24 cellular contexts compared by ENCODE assay signal in genomic region chr7:33873518-33873917, GRCh38. TPM values are rescaled to one million over a fixed set of nuclear protein-coding genes. Genes with fewer than 3 reads are reported as not detected.
DNase-seq lines count a peak whose midpoint lies in the region; ATAC-seq and TF ChIP-seq lines count a peak whose summit lies in the region.
"Had no signal": no experiment of that assay in that cellular context is flagged by ENCODE, and none has a peak within 500 bp of the region (broad histone marks: within the 10 kb centered on the region; RNA-seq: fewer than 3 reads in every experiment).

No MANE protein-coding gene starts in this region.

- no peak overlapping the region for H3K23ac ChIP-seq in IMR-90 (ENCODE audit: low read depth, low read length)

- no peaks in the 10 kb centered on the region for H3K79me1 ChIP-seq in IMR-90 (ENCODE audit: low read depth in 1 of 2, low read length in 2 of 2)

- H3K4ac ChIP-seq in IMR-90 (ENCODE audit: low read depth, low read length): peak overlapping the region; percentile 41; the same call in 1 of the 2 replicates

- no peak for TF ChIP-seq CTCF in IMR-90 (conservative IDR thresholded peaks at IDR 0.05; ENCODE audit: low read depth, low read length)
- TF ChIP-seq CTCF in mucosa of descending colon (IDR thresholded peaks at IDR 0.05): no peak
- no peak for TF ChIP-seq CTCF in RWPE1 (conservative IDR thresholded peaks at IDR 0.05; ENCODE audit: low read depth)

- POLR2A ChIA-PET in IMR-90 (lab: Charles Lee; ENCODE audit: unreplicated experiment) (no interaction called here), RWPE1 (lab: Yijun Ruan, JAX; ENCODE audit: low non-redundant PET) (no interaction called here)

- CTCF ChIA-PET in IMR-90 (lab: Yijun Ruan, JAX): interaction anchor here (1.0 kb wide), 1 partner anchor 19 kb away, joined by 3 read pairs; no protein-coding TSS in a partner anchor
- CTCF ChIA-PET in RWPE1 (lab: Yijun Ruan, JAX): no interaction called here

- no peak; the same call in 1 of the 2 replicates for ATAC-seq in IMR-90 (ENCODE audit: low read depth)
- no peak for ATAC-seq in mucosa of descending colon
- ATAC-seq: activated CD8-positive, alpha-beta T cell treated with anti-CD3 and anti-CD28 coated beads, Interleukin-2, amount 10 ng/mL, durations not matched to agents 7 days and 5 days had no signal

- no peak overlapping the region for H2AFZ ChIP-seq in IMR-90 (replicated peaks; ENCODE audit: low read length, poor library complexity)

- H4K91ac ChIP-seq in IMR-90 (ENCODE audit: insufficient read depth, low read depth, low read length): no peak overlapping the region

- H2BK120ac ChIP-seq in IMR-90 (ENCODE audit: low read depth, low read length): peak overlapping the region; percentile 75; the same call in 1 of the 2 replicates

- in situ Hi-C loops in IMR-90 (cut with MboI; ENCODE audit: low sequenced_read_pairs): no loop called here

- H2BK15ac ChIP-seq in IMR-90 (ENCODE audit: low read depth, low read length): 0 out of 3 replicates have a peak overlapping the region, but pooled peaks have one; percentile 34

- no peak overlapping the region for H3K56ac ChIP-seq in IMR-90 (ENCODE audit: extremely low read depth, insufficient read depth, low read length)

- H3K14ac ChIP-seq in IMR-90 (replicated peaks; ENCODE audit: low read depth, low read length): peak overlapping the region; percentile 62

- no peak for TF ChIP-seq RAD21 in IMR-90 (IDR thresholded peaks at IDR 0.05; ENCODE audit: low read length)

- no peak overlapping the region for H2AK9ac ChIP-seq in IMR-90 (replicated peaks; ENCODE audit: low read depth, low read length, poor library complexity)

- no peak overlapping the region; the same call in 1 of the 2 replicates for H3K4me2 ChIP-seq in IMR-90 (ENCODE audit: low read depth, low read length)

- H2BK20ac ChIP-seq in IMR-90 (ENCODE audit: low read depth, low read length): peak overlapping the region; percentile 53; the same call in 1 of the 2 replicates

- H3K9ac ChIP-seq in IMR-90 (ENCODE audit: low read depth, low read length) (no peak overlapping the region), adipocyte (ENCODE audit: low read length) (peak overlapping the region; percentile 86), iPS-20b (ENCODE audit: low read depth, low read length) (peak overlapping the region; percentile 20; the same call in 1 of the 2 replicates), subcutaneous abdominal adipose tissue (ENCODE audit: low read length in 5 of 5) (no peak overlapping the region)

- H3K4me1 ChIP-seq in IMR-90 (ENCODE audit: control insufficient read depth, insufficient read depth, low read length) (peaks cover 10% of the 10 kb centered on the region; the same call in 1 of the 2 replicates), adipocyte (ENCODE audit: control insufficient read depth, insufficient read depth, low read length) (peaks cover 52% of the 10 kb centered on the region), iPS-20b (ENCODE audit: insufficient read depth, low read length) (peaks cover 27% of the 10 kb centered on the region), subcutaneous abdominal adipose tissue (ENCODE audit: control insufficient read depth in 5 of 5, insufficient read depth in 5 of 5, low read length in 5 of 5) (peaks cover 0 to 49% (median 35%) of the 10 kb centered on the region in 5 donors), mucosa of descending colon (ENCODE audit: low read depth) (no peaks in the 10 kb centered on the region)
- H3K4me1 ChIP-seq: BE2C, spleen had no signal

- H3K18ac ChIP-seq in IMR-90 (ENCODE audit: low read depth, low read length): peak overlapping the region; percentile 50; the same call in 1 of the 2 replicates

- intact Hi-C loops in IMR-90 (cut with micrococcal nuclease) (no loop called here), mucosa of descending colon (cut with DNase I, micrococcal nuclease) (no loop called here)

- H3K36me3 ChIP-seq in IMR-90 (ENCODE audit: control insufficient read depth, insufficient read depth, low read length) (no peaks in the 10 kb centered on the region), adipocyte (ENCODE audit: control insufficient read depth, insufficient read depth, low read length, severe bottlenecking) (no peaks in the 10 kb centered on the region), iPS-20b (ENCODE audit: insufficient read depth, low read depth, low read length) (no peaks in the 10 kb centered on the region), subcutaneous abdominal adipose tissue (ENCODE audit: control insufficient read depth in 5 of 5, insufficient read depth in 5 of 5, low read length in 5 of 5) (no peaks in the 10 kb centered on the region), mucosa of descending colon (ENCODE audit: low read depth) (no peaks in the 10 kb centered on the region)
- H3K36me3 ChIP-seq: BE2C, cardiac muscle cell, heart left ventricle, neutrophil, spleen, tibial artery had no signal

- H2AK5ac ChIP-seq in IMR-90 (ENCODE audit: low read depth, low read length): peak overlapping the region; percentile 54

- no peak for TF ChIP-seq POLR2A in IMR-90 (IDR thresholded peaks at IDR 0.05; ENCODE audit: low read depth, low read length)

- peak overlapping the region; percentile 23 for H2BK5ac ChIP-seq in IMR-90 (ENCODE audit: low read depth, low read length, poor library complexity, severe bottlenecking)

- H3K4me3 ChIP-seq in IMR-90 (ENCODE audit: insufficient read depth, low read depth, low read length) (no peak overlapping the region), adipocyte (ENCODE audit: low read length) (peak overlapping the region; percentile 62), iPS-20b (ENCODE audit: low read length) (peak overlapping the region; percentile 28; the same call in 1 of the 2 replicates), subcutaneous abdominal adipose tissue (ENCODE audit: low read depth in 1 of 5, low read length in 5 of 5) (no peak overlapping the region), mucosa of descending colon (no peak overlapping the region)
- H3K4me3 ChIP-seq: cardiac muscle cell, heart left ventricle, spleen, tibial artery had no signal

- H4K5ac ChIP-seq in IMR-90 (ENCODE audit: low read depth, low read length): no peak overlapping the region

- H4K20me1 ChIP-seq in IMR-90 (ENCODE audit: insufficient read depth, low read length): no peaks in the 10 kb centered on the region

- no TSS peak for BruUV-seq in IMR-90 (replicated peaks; lab: Mats Ljungman, UMichigan)

- dilution Hi-C loops in IMR-90 (cut with HindIII; ENCODE audit: low sequenced_read_pairs, unreplicated experiment): no loop called here

- 0 out of 4 replicates have a peak overlapping the region, but pooled peaks of 1 of the 2 experiments have one; percentile 32 for H4K8ac ChIP-seq in IMR-90 (ENCODE audit: low read depth in 2 of 2, low read length in 2 of 2)

- peaks cover 6% of the 10 kb centered on the region; the same call in 1 of the 2 replicates for H3K9me1 ChIP-seq in IMR-90 (ENCODE audit: insufficient read depth, low read length)

- H3K9me3 ChIP-seq in IMR-90 (ENCODE audit: control insufficient read depth, insufficient read depth, low read length) (no peaks in the 10 kb centered on the region; the same call in 1 of the 2 replicates), adipocyte (ENCODE audit: control insufficient read depth, low read length) (no peaks in the 10 kb centered on the region), iPS-20b (ENCODE audit: insufficient read depth, low read depth, low read length) (no peaks in the 10 kb centered on the region), subcutaneous abdominal adipose tissue (ENCODE audit: control insufficient read depth in 5 of 5, low read length in 5 of 5) (no peaks in the 10 kb centered on the region), mucosa of descending colon (no peaks in the 10 kb centered on the region)
- H3K9me3 ChIP-seq: BE2C, heart left ventricle, neutrophil, spleen, tibial artery had no signal

- H3K27me3 ChIP-seq in IMR-90 (ENCODE audit: control insufficient read depth, insufficient read depth, low read length): no peaks in the 10 kb centered on the region
- H3K27me3 ChIP-seq in adipocyte (replicated peaks; ENCODE audit: control insufficient read depth, insufficient read depth, low read length): no peaks in the 10 kb centered on the region
- H3K27me3 ChIP-seq in iPS-20b (ENCODE audit: insufficient read depth, low read length): no peaks in the 10 kb centered on the region
- H3K27me3 ChIP-seq in subcutaneous abdominal adipose tissue (ENCODE audit: control insufficient read depth in 5 of 5, insufficient read depth in 4 of 5, low read length in 5 of 5): no peaks in the 10 kb centered on the region
- H3K27me3 ChIP-seq: cardiac muscle cell, heart left ventricle, neutrophil, spleen, tibial artery had no signal

- H3K27ac ChIP-seq in IMR-90 (ENCODE audit: insufficient read depth, low read length) (no peak overlapping the region), iPS-20b (ENCODE audit: low read length) (peak overlapping the region; percentile 17), subcutaneous abdominal adipose tissue (ENCODE audit: low read depth, low read length) (peak overlapping the region; percentile 97), RWPE1 (no peak overlapping the region)
- H3K27ac ChIP-seq: cardiac muscle cell, heart left ventricle, neutrophil, spleen had no signal

- no CpG with 5 or more reads among the region's 1 CpG for WGBS in IMR-90 (ENCODE audit: extremely low coverage in 2 of 2, insufficient read length in 1 of 2), 2 experiments

- no peak for DNase-seq in IMR-90
- DNase-seq in adipocyte (ENCODE audit: low read depth): no peak
- no peak for DNase-seq in mucosa of descending colon
- no peak for DNase-seq in iPS-NIHi11 (ENCODE audit: low spot score)
- DNase-seq in RWPE1 (ENCODE audit: low spot score): no peak
- DNase-seq: activated CD4-positive, CD25-positive, alpha-beta regulatory T cell treated with anti-CD3 and anti-CD28 coated beads, Interleukin-2, amount 50 U/mL, for 72 hours; activated CD8-positive, alpha-beta T cell treated with anti-CD3 and anti-CD28 coated beads, Interleukin-2, amount 10 ng/mL, durations not matched to agents 7 days and 5 days; activated naive CD4-positive, alpha-beta T cell; activated T-cell treated with anti-CD3 and anti-CD28 coated beads, Interleukin-2, amount 50 U/mL, for 1 hour; BE2C; cortex of kidney; DMS79; heart left ventricle; NCI-H1417; NCI-H2107; NK-92 treated with Interleukin-12 subunit alpha and Interleukin-12 subunit beta, amount 100 ng/mL, for 24 hours; spleen; stimulated activated CD4-positive, alpha-beta T cell treated with anti-CD3 and anti-CD28 coated beads, Interleukin-4, amount 100 ng/mL, for 1 hour; stimulated activated naive CD4-positive, alpha-beta T cell treated with Interleukin-2 at 50 U/mL for 16 hours; tibial artery had no signal

TF ChIP-seq in IMR-90, 13 proteins besides CTCF, POLR2A, EP300 and RAD21 (continues in another document):
- no peak for TF ChIP-seq RCOR1 (IDR thresholded peaks at IDR 0.05; ENCODE audit: insufficient replicate concordance, low read length)

RNA-seq across cellular contexts. Expression of gene BMPER, which starts 31.8 kb away (rescaled TPM):
- total RNA-seq in IMR-90 (2012; rRNA removed) (7.5 and 7.9 TPM in 2 replicates), mucosa of descending colon (1 to 10 TPM; 1.3 to 2.0 (median 1.4) TPM)
- 4.6 and 6.2 TPM in 2 replicates for polyA plus RNA-seq in IMR-90 (2012; rRNA removed)
- polyA plus RNA-seq in IMR-90 (2012; cell fraction: cytosol; rRNA removed): 4.7 and 5.8 TPM in 2 replicates
- polyA plus RNA-seq in IMR-90 (2012; cell fraction: nucleus; rRNA removed; ENCODE audit: low replicate concordance): 6.5 and 7.8 TPM in 2 replicates
- total RNA-seq: activated CD8-positive, alpha-beta T cell treated with anti-CD3 and anti-CD28 coated beads, Interleukin-2, amount 10 ng/mL, durations not matched to agents 7 days and 5 days had no signal

Comparison
In these comparisons a context has a peak if more than half of its experiments do, and no peak if none do; other contexts are left out.
1. H3K27ac ChIP-seq: peak in iPS-20b (single experiment) and subcutaneous abdominal adipose tissue (single experiment); none in IMR-90 (single experiment) and RWPE1 (single experiment).
2. H3K4me3 ChIP-seq: peak in adipocyte (single experiment) and iPS-20b (single experiment); none in IMR-90 (single experiment), subcutaneous abdominal adipose tissue (0 of 5) and mucosa of descending colon (single experiment).
3. H3K9ac ChIP-seq: peak in adipocyte (single experiment) and iPS-20b (single experiment); none in IMR-90 (single experiment) and subcutaneous abdominal adipose tissue (0 of 5).